In genomic region chr22:22460635-22461034, GRCh38 we compare ENCODE assay signal across 11 cellular contexts. TPM values are rescaled to one million over a fixed set of nuclear protein-coding genes. Genes with fewer than 3 reads are reported as not detected.
DNase-seq lines count a peak whose midpoint lies in the region; ATAC-seq and TF ChIP-seq lines count a peak whose summit lies in the region.
"Had no signal": no experiment of that assay in that cellular context is flagged by ENCODE, and none has a peak within 500 bp of the region (broad histone marks: within the 10 kb centered on the region; RNA-seq: fewer than 3 reads in every experiment).

No MANE protein-coding gene starts in this region.

- no peak for ATAC-seq in HG02642 (IDR thresholded peaks at IDR 0.05; ENCODE audit: poor library complexity, unreplicated experiment)
- ATAC-seq in HG03439 (IDR thresholded peaks at IDR 0.05; ENCODE audit: unreplicated experiment) = no peak
- ATAC-seq: activated T-cell treated with anti-CD3 and anti-CD28 coated beads, Interleukin-2, amount 50 U/mL, for 4 hours had no signal

- H3K4me3 ChIP-seq in fibroblast of pulmonary artery (replicated peaks; ENCODE audit: low read depth, low read length) (no peak overlapping the region), brain microvascular endothelial cell (ENCODE audit: low read depth, low read length) (no peak overlapping the region)
- H3K4me3 ChIP-seq: right atrium auricular region had no signal

- H3K27me3 ChIP-seq in brain microvascular endothelial cell (replicated peaks) = peaks cover 10% of the 10 kb centered on the region
- H3K27me3 ChIP-seq: right atrium auricular region had no signal

- CTCF ChIA-PET in GM10248 (lab: Yijun Ruan, JAX) = interaction anchor here (3.8 to 4.2 kb wide), 2 partner anchors 17 to 38 kb away, joined by 20 to 23 read pairs; no protein-coding TSS in a partner anchor

- H3K36me3 ChIP-seq in brain microvascular endothelial cell (replicated peaks) = no peaks in the 10 kb centered on the region
- H3K36me3 ChIP-seq: right atrium auricular region had no signal

- DNase-seq in GM10248 (ENCODE audit: extremely low spot score) (no peak), NCI-H460 (ENCODE audit: extremely low read depth, low read depth) (peak; percentile 3), fibroblast of pulmonary artery (ENCODE audit: low read depth) (peak; percentile 13), caudate nucleus (lab: John Stamatoyannopoulos, UW) (no peak), brain microvascular endothelial cell (no peak)
- DNase-seq: activated T-cell treated with anti-CD3 and anti-CD28 coated beads, Interleukin-2, amount 50 U/mL, for 4 hours; COR-L47 had no signal

- no peak overlapping the region for H3K27ac ChIP-seq in 22Rv1
- H3K27ac ChIP-seq in caudate nucleus (ENCODE audit: low read depth, low read length) = no peak overlapping the region
- no peak overlapping the region for H3K27ac ChIP-seq in brain microvascular endothelial cell
- H3K27ac ChIP-seq: right atrium auricular region had no signal

- POLR2A ChIA-PET in GM10248 (lab: Yijun Ruan, JAX) = no interaction called here

- TF ChIP-seq CTCF in 22Rv1 (IDR thresholded peaks at IDR 0.05) = peak; percentile 61
- peak; percentile 27 for TF ChIP-seq CTCF in GM10248 (IDR thresholded peaks at IDR 0.05; ENCODE audit: control extremely low read depth, extremely low read depth, low read depth, missing control alignments)
- peak; percentile 32 for TF ChIP-seq CTCF in fibroblast of pulmonary artery (IDR thresholded peaks at IDR 0.05; ENCODE audit: low read length, missing control alignments)
- no peak for TF ChIP-seq CTCF in brain microvascular endothelial cell (IDR thresholded peaks at IDR 0.05; ENCODE audit: low read depth, low read length, missing control alignments)

- in situ Hi-C loops in brain microvascular endothelial cell (cut with HindIII; ENCODE audit: low pct_ligation_motif_present, low sequenced_read_pairs) = no loop called here

RNA-seq across cellular contexts. Expression of gene ZNF280B, which starts 47.9 kb away (rescaled TPM):
- 3.1 and 3.9 TPM in 2 replicates for total RNA-seq in NCI-H460 (2014; rRNA removed; shearing (Covaris generic))
- polyA plus RNA-seq in NCI-H460 (2014; cell fraction: nucleus; rRNA removed) = 0.24 and 2.0 TPM in 2 replicates

RNA-seq across cellular contexts. Expression of gene ZNF280A, which starts 59.4 kb away (rescaled TPM):
- 0.75 and 0.89 TPM in 2 replicates for total RNA-seq in NCI-H460 (2014; rRNA removed; shearing (Covaris generic))
- polyA plus RNA-seq in NCI-H460 (2014; cell fraction: nucleus; rRNA removed) = 0.36 TPM in 1 of 2 replicates, not detected in the other
- total RNA-seq: activated T-cell treated with anti-CD3 and anti-CD28 coated beads, Interleukin-2, amount 50 U/mL, for 4 hours; right atrium auricular region had no signal

Comparison
In these comparisons a context has a peak if more than half of its experiments do, and no peak if none do; other contexts are left out.
1. DNase-seq: peak in NCI-H460 (single experiment) and fibroblast of pulmonary artery (single experiment); none in GM10248 (single experiment), caudate nucleus (0 of 61) and brain microvascular endothelial cell (single experiment).